Comparison of ENCODE assay signal across 8 cellular contexts in the genomic region with DNA sequence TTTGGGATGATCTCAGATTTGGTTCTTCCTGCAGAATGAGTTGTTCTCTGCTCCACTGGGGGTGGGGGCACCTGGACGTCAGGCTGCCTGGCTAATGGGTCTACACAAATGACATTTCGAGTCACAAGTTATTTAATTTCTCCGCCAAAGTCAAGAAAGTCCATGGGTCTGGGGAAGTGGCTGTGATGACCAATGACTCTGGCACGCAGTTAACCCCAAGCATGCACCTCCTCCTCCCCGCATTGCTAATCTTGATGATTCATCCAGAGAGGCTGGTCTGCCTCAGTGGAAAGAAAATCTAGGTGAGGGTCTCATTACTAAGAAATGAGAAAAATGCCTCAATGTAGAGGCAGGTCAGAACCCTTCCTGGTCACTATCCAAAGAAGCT.
DNase-seq lines count a peak whose midpoint lies in the region; ATAC-seq and TF ChIP-seq lines count a peak whose summit lies in the region.

No MANE protein-coding gene starts in this region.

- H3K4me3 Mint-ChIP-seq in effector memory CD8-positive, alpha-beta T cell: no peak overlapping the region

- no peaks in the 10 kb centered on the region for H3K9me3 Mint-ChIP-seq in effector memory CD8-positive, alpha-beta T cell

- H3K4me1 Mint-ChIP-seq in effector memory CD8-positive, alpha-beta T cell (ENCODE audit: low read depth in 2 of 2): peaks cover 56 to 69% of the 10 kb centered on the region in 2 donors

- H3K27me3 Mint-ChIP-seq in effector memory CD8-positive, alpha-beta T cell: no peaks in the 10 kb centered on the region

- H3K36me3 Mint-ChIP-seq in effector memory CD8-positive, alpha-beta T cell (ENCODE audit: insufficient read depth): peaks cover 6% of the 10 kb centered on the region

- peak overlapping the region; percentile 11 to 88 for H3K27ac Mint-ChIP-seq in effector memory CD8-positive, alpha-beta T cell

- peak; percentile 50 for DNase-seq in GM10248 (ENCODE audit: extremely low spot score)
- peak; percentile 14 to 36 for DNase-seq in NOMO-1 (lab: John Stamatoyannopoulos, UW; ENCODE audit: unreplicated experiment in 2 of 2)
- DNase-seq in effector memory CD8-positive, alpha-beta T cell: no peak
- DNase-seq in renal cortical epithelial cell (ENCODE audit: low read depth): peak; percentile 98
- no peak for DNase-seq in SKM-1 (lab: John Stamatoyannopoulos, UW; ENCODE audit: unreplicated experiment)
- DNase-seq in GM19240 (ENCODE audit: insufficient read length, low spot score): no peak
- DNase-seq in DMS79 treated with DMSO at 0.1 percent for 48 hours (lab: John Stamatoyannopoulos, UW): no peak

- CTCF ChIA-PET in GM10248 (lab: Yijun Ruan, JAX): interaction anchor here (1.0 to 2.4 kb wide), 4 partner anchors 13 to 232 kb away, joined by 3 to 10 read pairs (median 4); no protein-coding TSS in a partner anchor

- no peak for ATAC-seq in effector memory CD8-positive, alpha-beta T cell (replicated peaks)
- ATAC-seq in HG03045 (IDR thresholded peaks at IDR 0.05; ENCODE audit: unreplicated experiment): no peak

- no peak for TF ChIP-seq CTCF in GM10248 (IDR thresholded peaks at IDR 0.05; ENCODE audit: control extremely low read depth, extremely low read depth, low read depth, missing control alignments)

- POLR2A ChIA-PET in GM10248 (lab: Yijun Ruan, JAX): no interaction called here

Comparison
In these comparisons a context has a peak if more than half of its experiments do, and no peak if none do; other contexts are left out.
1. DNase-seq: peak in GM10248 (single experiment), NOMO-1 (2 of 2) and renal cortical epithelial cell (single experiment); none in effector memory CD8-positive, alpha-beta T cell (0 of 3), SKM-1 (single experiment), GM19240 (single experiment) and DMS79 treated with DMSO at 0.1 percent for 48 hours (single experiment).